Comparison of ENCODE assay signal across 1 cellular context in genomic region chr19:2148482-2149135, GRCh38.
TF ChIP-seq lines count a peak whose summit lies in the region.

No MANE protein-coding gene starts in this region.

TF ChIP-seq in H1, 55 proteins besides CTCF, POLR2A, EP300 and RAD21:
- TF ChIP-seq ATF2 (IDR thresholded peaks at IDR 0.05; ENCODE audit: low read length) (no peak), SIX5 (IDR thresholded peaks at IDR 0.05; ENCODE audit: low read depth, low read length) (no peak), TAF1 (IDR thresholded peaks at IDR 0.05; ENCODE audit: low read depth, low read length) (no peak), NANOG (IDR thresholded peaks at IDR 0.05; ENCODE audit: insufficient read depth, low read depth, low read length, poor library complexity, severe bottlenecking) (no peak)
